1 cellular context compared by ENCODE assay signal in genomic region chr1:42942444-42942843, GRCh38.
TF ChIP-seq lines count a peak whose summit lies in the region.

No MANE protein-coding gene starts in this region.

TF ChIP-seq in A549, 52 proteins besides CTCF, POLR2A, EP300 and RAD21 (continued from another document):
- TF ChIP-seq ATOH8 (CRISPR knock-in tag; IDR thresholded peaks at IDR 0.05; ENCODE audit: low read depth) (no peak), NPAS2 (CRISPR knock-in tag; IDR thresholded peaks at IDR 0.05; ENCODE audit: borderline replicate concordance) (no peak)
TF ChIP-seq in A549: peak in this region for 2.
